6 cellular contexts compared by ENCODE assay signal in the genomic region with DNA sequence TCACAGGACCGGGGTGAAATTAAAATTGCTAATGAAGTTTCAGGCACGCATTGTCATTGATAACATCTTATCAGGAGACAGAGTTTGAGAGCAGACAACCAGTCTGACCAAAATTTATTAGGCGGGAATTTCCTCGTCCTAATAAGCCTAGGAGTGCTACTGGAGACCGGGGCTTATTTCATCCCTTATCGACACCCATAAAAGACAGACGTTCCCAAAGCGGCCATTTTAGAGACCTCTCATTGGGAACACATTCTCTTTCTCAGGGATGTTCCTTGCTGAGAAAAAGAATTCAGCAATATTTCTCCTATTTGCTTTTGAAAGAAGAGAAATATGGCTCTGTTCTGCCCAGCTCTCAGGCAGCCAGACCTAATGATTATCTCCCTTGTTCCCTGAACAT.
A peak's percentile ranks its signal among the peaks of the same experiment; 100 is the strongest.
DNase-seq lines count a peak whose midpoint lies in the region; ATAC-seq, FAIRE-seq and TF ChIP-seq lines count a peak whose summit lies in the region.
"Not testable (repeated sequence)": the region's sequence is repeated elsewhere in the genome, so short reads cannot be mapped to it uniquely, and the experiment has no call there.

No MANE protein-coding gene starts in this region.

- not testable (repeated sequence) for TF ChIP-seq CTCF in HEK293 (tag by site-specific recombination; IDR thresholded peaks at IDR 0.05); OCI-LY7 (conservative IDR thresholded peaks at IDR 0.05; ENCODE audit: low read length); GM12878 (IDR thresholded peaks at IDR 0.05 in 2 of 3, conservative IDR thresholded peaks at IDR 0.05 in 1 of 3; ENCODE audit: control insufficient read depth in 2 of 3, extremely low read depth in 1 of 3, insufficient read depth in 1 of 3, low read depth in 3 of 3, low read length in 3 of 3); endodermal cell (conservative IDR thresholded peaks at IDR 0.05)

- not testable (repeated sequence) for FAIRE-seq in GM12878 (lab: Jason Lieb, UNC)

- not testable (repeated sequence) for H4K20me1 ChIP-seq in OCI-LY7 (ENCODE audit: insufficient read depth, low read length); GM12878 (ENCODE audit: control insufficient read depth, insufficient read depth)

- not testable (repeated sequence) for H3K4me1 ChIP-seq in HEK293 (ENCODE audit: control insufficient read depth, insufficient read depth, low read length); OCI-LY7 (ENCODE audit: insufficient read depth, low read length, poor library complexity, severe bottlenecking); GM12878 (ENCODE audit: control insufficient read depth, insufficient read depth, low read length)
- peaks cover 14% of the 10 kb centered on the region for H3K4me1 ChIP-seq in endodermal cell (ENCODE audit: control insufficient read depth, insufficient read depth, low read length)

- peaks cover 13% of the 10 kb centered on the region for H3K4me1 Mint-ChIP-seq in endodermal cell

- not testable (repeated sequence) for H3K79me2 ChIP-seq in OCI-LY7 (ENCODE audit: insufficient read depth, low read depth, low read length); GM12878 (ENCODE audit: control insufficient read depth, insufficient read depth, low read length)

- not testable (repeated sequence) for TF ChIP-seq POLR2A in GM12878 (IDR thresholded peaks at IDR 0.05; ENCODE audit: low read depth, low read length)

- RAD21 ChIA-PET in GM12878 (lab: Charles Lee; ENCODE audit: unreplicated experiment), result not testable (repeated sequence)

- H3K4me3 ChIP-seq in HEK293 (ENCODE audit: low read depth, low read length); OCI-LY7 (ENCODE audit: low read depth, low read length, poor library complexity, severe bottlenecking); GM12878: not testable (repeated sequence)
- peak overlapping the region; percentile 65 for H3K4me3 ChIP-seq in endodermal cell (ENCODE audit: low read length)

- POLR2A ChIA-PET in HEK293 (lab: Yijun Ruan, JAX); OCI-LY7 (lab: Charles Lee); GM12878 (lab: Charles Lee): not testable (repeated sequence)

- H3K27me3 ChIP-seq in GM12878 (replicated peaks in 1 of 2; ENCODE audit: control insufficient read depth in 2 of 2, insufficient read depth in 2 of 2, low read length in 1 of 2); endodermal cell (ENCODE audit: control insufficient read depth, insufficient read depth, low read length, poor library complexity, severe bottlenecking): not testable (repeated sequence)

- SMC1A ChIA-PET in GM12878 (lab: Charles Lee; ENCODE audit: uncharacterized antibody, unreplicated experiment), result not testable (repeated sequence)

- ATAC-seq in GM12878, result not testable (repeated sequence)

- in situ Hi-C loops in GM12878 (cut with MboI), result not testable (repeated sequence)

- H3K27ac ChIP-seq in HEK293 (ENCODE audit: extremely low read depth, low read depth, low read length); OCI-LY7 (ENCODE audit: low read depth, low read length, poor library complexity, severe bottlenecking); GM12878 (ENCODE audit: control insufficient read depth, insufficient read depth); endodermal cell (ENCODE audit: low read depth, low read length): not testable (repeated sequence)

- intact Hi-C loops in OCI-LY7 (cut with micrococcal nuclease; ENCODE audit: unreplicated experiment); GM12878 (cut with micrococcal nuclease; ENCODE audit: unreplicated experiment): not testable (repeated sequence)

- H3K9ac ChIP-seq in GM12878 (ENCODE audit: control insufficient read depth, insufficient read depth, low read length); endodermal cell (ENCODE audit: extremely low read depth, low read length, poor library complexity, severe bottlenecking): not testable (repeated sequence)

- BruUV-seq in OCI-LY7 (replicated peaks; lab: Mats Ljungman, UMichigan); GM12878 (replicated peaks; lab: Mats Ljungman, UMichigan): not testable (repeated sequence)

- not testable (repeated sequence) for H3K4me3 Mint-ChIP-seq in endodermal cell

- H2AFZ ChIP-seq in OCI-LY7 (ENCODE audit: low read length); GM12878 (ENCODE audit: control insufficient read depth, low read depth, low read length): not testable (repeated sequence)

- not testable (repeated sequence) for H3K27me3 Mint-ChIP-seq in endodermal cell (ENCODE audit: insufficient read depth)

- DNase-seq in DMS 273 (lab: John Stamatoyannopoulos, UW; ENCODE audit: unreplicated experiment) (peak; percentile 25), ELF-1 (ENCODE audit: low read depth, low spot score) (peak; percentile 6), OCI-LY7 (ENCODE audit: low spot score) (peak; percentile 11)
- DNase-seq in GM12878 (ENCODE audit: low read depth, low spot score); endodermal cell: not testable (repeated sequence)

- CTCF ChIA-PET in HEK293 (lab: Yijun Ruan, JAX), result interaction anchor here (4.5 kb wide), 1 partner anchor 30 kb away, joined by 27 read pairs; no protein-coding TSS in a partner anchor
- CTCF ChIA-PET in OCI-LY7 (lab: Charles Lee; ENCODE audit: unreplicated experiment); GM12878 (lab: Yijun Ruan, JAX): not testable (repeated sequence)

- not testable (repeated sequence) for H3K27ac Mint-ChIP-seq in endodermal cell

- H3K4me2 ChIP-seq in OCI-LY7 (ENCODE audit: low read length); GM12878 (ENCODE audit: control insufficient read depth, insufficient read depth): not testable (repeated sequence)

- H3K36me3 ChIP-seq in HEK293 (ENCODE audit: control insufficient read depth in 2 of 2, insufficient read depth in 1 of 2, low read length in 2 of 2); OCI-LY7 (ENCODE audit: insufficient read depth, low read length); GM12878 (ENCODE audit: control insufficient read depth in 2 of 2, insufficient read depth in 2 of 2, low read length in 1 of 2); endodermal cell (ENCODE audit: control insufficient read depth, insufficient read depth, low read length): not testable (repeated sequence)

- peaks cover 61% of the 10 kb centered on the region for H3K9me3 Mint-ChIP-seq in endodermal cell

- peaks cover 25% of the 10 kb centered on the region for H3K36me3 Mint-ChIP-seq in endodermal cell (ENCODE audit: low read depth)

- not testable (repeated sequence) for TF ChIP-seq RAD21 in GM12878 (IDR thresholded peaks at IDR 0.05; ENCODE audit: insufficient read depth, low read depth, low read length)

- whole genome bisulfite sequencing in GM12878 (ENCODE audit: insufficient coverage, insufficient replicate concordance, low lambda C conversion rate, missing lambda C conversion rate), result 73% methylated on average over 8 of the region's 8 CpGs
- 90 to 92% methylated on average over 6 to 8 of the region's 8 CpGs for WGBS in endodermal cell (ENCODE audit: insufficient coverage in 1 of 2, insufficient read length in 1 of 2), 2 experiments

- H3K9me3 ChIP-seq in HEK293 (ENCODE audit: control insufficient read depth, insufficient read depth, low read depth, low read length); OCI-LY7 (ENCODE audit: low read length); GM12878 (replicated peaks; ENCODE audit: control insufficient read depth, insufficient read depth, low read length): not testable (repeated sequence)
- H3K9me3 ChIP-seq in endodermal cell (ENCODE audit: control insufficient read depth, low read length), result peaks cover 61% of the 10 kb centered on the region

- not testable (repeated sequence) for TF ChIP-seq EP300 in GM12878 (IDR thresholded peaks at IDR 0.05; ENCODE audit: borderline replicate concordance in 1 of 2, control insufficient read depth in 1 of 2, low read depth in 2 of 2, low read length in 2 of 2)

- not testable (repeated sequence) for H3K9me2 ChIP-seq in OCI-LY7 (ENCODE audit: insufficient read depth, low read length)

TF ChIP-seq in GM12878, 131 proteins besides CTCF, POLR2A, EP300 and RAD21:
- TF ChIP-seq, protein P1, sequence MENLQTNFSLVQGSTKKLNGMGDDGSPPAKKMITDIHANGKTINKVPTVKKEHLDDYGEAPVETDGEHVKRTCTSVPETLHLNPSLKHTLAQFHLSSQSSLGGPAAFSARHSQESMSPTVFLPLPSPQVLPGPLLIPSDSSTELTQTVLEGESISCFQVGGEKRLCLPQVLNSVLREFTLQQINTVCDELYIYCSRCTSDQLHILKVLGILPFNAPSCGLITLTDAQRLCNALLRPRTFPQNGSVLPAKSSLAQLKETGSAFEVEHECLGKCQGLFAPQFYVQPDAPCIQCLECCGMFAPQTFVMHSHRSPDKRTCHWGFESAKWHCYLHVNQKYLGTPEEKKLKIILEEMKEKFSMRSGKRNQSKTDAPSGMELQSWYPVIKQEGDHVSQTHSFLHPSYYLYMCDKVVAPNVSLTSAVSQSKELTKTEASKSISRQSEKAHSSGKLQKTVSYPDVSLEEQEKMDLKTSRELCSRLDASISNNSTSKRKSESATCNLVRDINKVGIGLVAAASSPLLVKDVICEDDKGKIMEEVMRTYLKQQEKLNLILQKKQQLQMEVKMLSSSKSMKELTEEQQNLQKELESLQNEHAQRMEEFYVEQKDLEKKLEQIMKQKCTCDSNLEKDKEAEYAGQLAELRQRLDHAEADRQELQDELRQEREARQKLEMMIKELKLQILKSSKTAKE (IDR thresholded peaks at IDR 0.05; ENCODE audit: low read depth, poor library complexity, severe bottlenecking), result peak; percentile 70
